8 cellular contexts compared by ENCODE assay signal in the genomic region with DNA sequence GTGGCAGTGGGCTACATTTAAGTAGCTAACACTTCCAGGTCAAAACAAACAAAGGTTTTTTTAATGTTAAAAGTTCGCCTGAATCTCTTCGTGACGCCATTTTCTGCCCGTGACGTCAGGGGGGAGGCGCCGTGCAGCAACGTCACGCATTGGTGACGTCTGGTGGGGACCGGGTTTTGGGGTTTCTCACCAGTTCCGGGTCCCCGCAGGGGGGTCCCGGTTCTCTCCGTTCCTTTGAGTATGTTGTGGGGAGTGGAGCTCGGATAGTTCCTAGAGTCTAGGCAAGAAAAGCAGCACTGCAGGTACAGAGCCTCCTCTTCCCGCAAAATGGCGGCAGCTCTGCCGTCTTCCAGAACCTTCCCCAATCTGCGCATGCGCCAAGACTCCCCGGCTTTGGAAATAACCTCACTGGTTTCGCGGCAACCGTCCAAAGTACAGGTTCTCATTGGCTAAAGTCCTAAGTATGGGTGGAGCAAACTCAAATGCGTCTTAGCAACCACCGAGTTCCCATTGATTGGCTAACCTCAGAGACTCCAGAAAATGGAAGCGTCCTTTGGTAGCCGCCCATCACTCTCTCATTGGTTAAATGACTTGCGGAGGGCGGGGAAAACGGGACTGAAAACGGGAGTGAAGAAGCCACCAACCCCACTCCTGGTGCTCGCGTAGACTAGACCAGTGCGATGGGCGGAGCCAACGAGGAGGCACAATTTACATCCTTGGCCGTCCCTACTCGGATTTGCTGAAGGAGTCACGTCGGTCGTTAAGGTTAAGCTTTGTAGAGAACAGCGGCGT.
DNase-seq lines count a peak whose midpoint lies in the region; ATAC-seq, FAIRE-seq and TF ChIP-seq lines count a peak whose summit lies in the region.

A gene (minus strand): TSS at position 341 of the 792 bp plus-strand sequence.

- no peak for TF ChIP-seq CTCF in AG09309 (IDR thresholded peaks at IDR 0.05; ENCODE audit: control insufficient read depth, insufficient read depth, low read depth, low read length, missing control alignments)

- ATAC-seq in GM19035 (IDR thresholded peaks at IDR 0.05; ENCODE audit: unreplicated experiment) (peak; percentile 88), HG03354 (IDR thresholded peaks at IDR 0.05; ENCODE audit: poor library complexity, severe bottlenecking, unreplicated experiment) (peak; percentile 88)
- ATAC-seq in activated CD4-positive, CD25-positive, alpha-beta regulatory T cell treated with anti-CD3 and anti-CD28 coated beads, Interleukin-2, amount 50 U/mL, for 24 hours, result peak; percentile 95 to 96

- peak within 1 kb of the TSS; percentile 85 for H3K4me3 ChIP-seq in AG09309 (ENCODE audit: control insufficient read depth, low read depth, low read length)

- DNase-seq in AG09309 (ENCODE audit: low read depth), result peak; percentile 100
- peak; percentile 100 for DNase-seq in NCI-H446 treated with DMSO at 0.1 percent for 48 hours (lab: John Stamatoyannopoulos, UW)
- DNase-seq in cerebellar cortex (ENCODE audit: low spot score), result peak; percentile 100
- DNase-seq in stimulated activated CD4-positive, alpha-beta T cell treated with anti-CD3 and anti-CD28 coated beads, Interleukin-12 subunit alpha, Interleukin-12 subunit beta, amount 100 ng/mL, for 4 hours, result peak; percentile 100

- peak; percentile 96 for FAIRE-seq in islet of Langerhans (lab: Jason Lieb, UNC)

Comparison
In these comparisons a context has a peak if more than half of its experiments do, and no peak if none do; other contexts are left out.
1. Peak in every context shown above with its lines: DNase-seq, ATAC-seq and H3K4me3 ChIP-seq.